Comparison of ENCODE assay signal across 8 cellular contexts in genomic region chrX:1481636-1482529, GRCh38.
A peak's percentile ranks its signal among the peaks of the same experiment; 100 is the strongest.
DNase-seq lines count a peak whose midpoint lies in the region; ATAC-seq and TF ChIP-seq lines count a peak whose summit lies in the region.

No MANE protein-coding gene starts in this region.

- peak; percentile 91 for DNase-seq in SW480 (ENCODE audit: low spot score)
- peak; percentile 85 for DNase-seq in brain microvascular endothelial cell
- peak; percentile 72 for DNase-seq in kidney tubule cell (ENCODE audit: low spot score)
- peak; percentile 62 for DNase-seq in stimulated activated CD4-positive, alpha-beta T cell treated with anti-CD3 and anti-CD28 coated beads, Interleukin-2, amount 100 ng/mL, for 4 hours (ENCODE audit: low read depth)
- no peak for DNase-seq in NCI-H2227 treated with DMSO at 0.1 percent for 48 hours (lab: John Stamatoyannopoulos, UW)
- DNase-seq in DMS79 (lab: John Stamatoyannopoulos, UW) = no peak

- no peaks in the 10 kb centered on the region for H3K27me3 ChIP-seq in brain microvascular endothelial cell (replicated peaks)

- no peaks in the 10 kb centered on the region for H3K36me3 ChIP-seq in brain microvascular endothelial cell (replicated peaks)

- TF ChIP-seq CTCF in brain microvascular endothelial cell (IDR thresholded peaks at IDR 0.05; ENCODE audit: low read depth, low read length, missing control alignments) = no peak

- in situ Hi-C loops in brain microvascular endothelial cell (cut with HindIII; ENCODE audit: low pct_ligation_motif_present, low sequenced_read_pairs) = no loop called here

- peak; percentile 56 for ATAC-seq in GM18511 (IDR thresholded peaks at IDR 0.05; ENCODE audit: unreplicated experiment)
- peak; percentile 42 for ATAC-seq in HG02973 (IDR thresholded peaks at IDR 0.05; ENCODE audit: unreplicated experiment)

- H3K27ac ChIP-seq in brain microvascular endothelial cell = no peak overlapping the region

- H3K4me3 ChIP-seq in brain microvascular endothelial cell (ENCODE audit: low read depth, low read length) = no peak overlapping the region

Comparison
In these comparisons a context has a peak if more than half of its experiments do, and no peak if none do; other contexts are left out.
1. DNase-seq: peak in SW480 (single experiment), brain microvascular endothelial cell (single experiment), kidney tubule cell (single experiment) and stimulated activated CD4-positive, alpha-beta T cell treated with anti-CD3 and anti-CD28 coated beads, Interleukin-2, amount 100 ng/mL, for 4 hours (single experiment); none in NCI-H2227 treated with DMSO at 0.1 percent for 48 hours (single experiment) and DMS79 (single experiment).